Comparison of ENCODE assay signal across 8 cellular contexts in the genomic region with DNA sequence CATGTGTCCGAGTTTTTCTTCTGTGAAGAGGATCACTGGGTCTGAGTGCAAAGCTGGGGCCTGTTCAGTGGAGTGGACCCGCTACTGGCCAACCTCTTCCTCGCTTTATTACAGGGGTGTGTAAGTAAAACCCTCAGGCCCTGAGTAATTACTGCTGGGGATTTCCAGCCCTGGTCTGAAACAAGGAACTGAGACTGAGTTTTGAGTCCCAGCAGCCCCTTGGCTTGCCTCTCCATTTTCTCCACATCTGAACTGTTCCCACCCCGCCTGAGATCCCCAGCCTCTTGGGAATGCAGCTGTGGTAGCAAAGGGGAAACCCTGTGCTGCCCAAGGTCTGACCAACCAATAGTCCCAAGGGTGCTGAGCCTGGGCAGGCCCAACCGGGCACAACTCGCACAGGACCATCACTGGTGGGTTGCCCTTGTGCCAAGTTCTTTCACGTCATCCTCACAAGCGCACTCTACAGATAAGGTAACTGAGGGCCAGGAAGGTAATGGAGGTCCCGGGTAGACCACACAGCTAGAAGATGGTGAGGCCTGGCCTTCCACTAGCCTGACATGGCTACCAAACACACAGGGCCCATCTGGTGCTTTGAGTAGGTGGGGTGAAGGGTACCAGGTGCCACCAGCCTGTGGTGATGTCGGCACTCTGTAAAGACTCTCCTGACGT. TPM values are rescaled to one million over a fixed set of nuclear protein-coding genes. Genes with fewer than 3 reads are reported as not detected.
DNase-seq lines count a peak whose midpoint lies in the region; ATAC-seq and TF ChIP-seq lines count a peak whose summit lies in the region.

No MANE protein-coding gene starts in this region.

- H3K27me3 Mint-ChIP-seq in CD8-positive, alpha-beta memory T cell = peaks cover 0 to 4% of the 10 kb centered on the region in 2 donors

- no peak for DNase-seq in CD8-positive, alpha-beta memory T cell
- DNase-seq in M059J (ENCODE audit: low read depth) = peak; percentile 38
- peak in 1 of 4 donors; percentile 44 for DNase-seq in body of pancreas
- peak in 1 of 2 donors; percentile 40 for DNase-seq in trophoblast cell
- no peak for DNase-seq in pons (ENCODE audit: low spot score)
- no peak for DNase-seq in AG08396 (ENCODE audit: low spot score)

- no peak overlapping the region for H2BK120ac ChIP-seq in trophoblast cell (ENCODE audit: insufficient read depth, low read length, poor library complexity)

- H3K23ac ChIP-seq in trophoblast cell (ENCODE audit: low read length) = no peak overlapping the region

- no peak overlapping the region for H3K4me3 ChIP-seq in CD8-positive, alpha-beta memory T cell (ENCODE audit: low read length)
- H3K4me3 ChIP-seq in body of pancreas (no peak overlapping the region), trophoblast cell (ENCODE audit: low read depth, low read length) (no peak overlapping the region)

- H4K8ac ChIP-seq in trophoblast cell (ENCODE audit: low read depth, low read length) = no peak overlapping the region

- H3K4me3 Mint-ChIP-seq in CD8-positive, alpha-beta memory T cell = peak overlapping the region; percentile 43 to 84 (median 74)

- H3K4me2 ChIP-seq in trophoblast cell (ENCODE audit: low read length) = no peak overlapping the region

- peaks cover 81% of the 10 kb centered on the region for H3K4me1 ChIP-seq in CD8-positive, alpha-beta memory T cell (ENCODE audit: insufficient read depth, low read length)
- H3K4me1 ChIP-seq in body of pancreas (peaks cover 90% of the 10 kb centered on the region), trophoblast cell (ENCODE audit: control insufficient read depth in 1 of 2, insufficient read depth in 2 of 2, low read length in 2 of 2) (peaks cover 58 to 61% of the 10 kb centered on the region in 2 experiments)

- H3K27ac Mint-ChIP-seq in CD8-positive, alpha-beta memory T cell = peak overlapping the region; percentile 81 to 100 (median 97)

- H4K12ac ChIP-seq in trophoblast cell (ENCODE audit: low read depth, low read length) = no peak overlapping the region

- POLR2A ChIA-PET in CD8-positive, alpha-beta memory T cell (lab: Charles Lee) = interaction anchor here (3.0 kb wide), 1 partner anchor 41 kb away, joined by 15 read pairs; a partner anchor contains a TSS

- H2BK12ac ChIP-seq in trophoblast cell (ENCODE audit: low read length) = no peak overlapping the region

- H2AK5ac ChIP-seq in trophoblast cell (ENCODE audit: low read length) = no peak overlapping the region

- H3K14ac ChIP-seq in trophoblast cell (ENCODE audit: low read length) = no peak overlapping the region

- H3K18ac ChIP-seq in trophoblast cell (ENCODE audit: low read length) = no peak overlapping the region

- WGBS in body of pancreas, 2 donors = 77 to 86% methylated on average over 5 to 11 of the region's 11 CpGs
- no CpG with 5 or more reads among the region's 11 CpGs for WGBS in trophoblast cell (ENCODE audit: extremely low coverage, insufficient coverage, insufficient read length)

- TF ChIP-seq CTCF in body of pancreas (IDR thresholded peaks at IDR 0.05) = no peak

- peak overlapping the region; percentile 13 for H2AFZ ChIP-seq in trophoblast cell (ENCODE audit: insufficient read depth, low read length, poor library complexity)

- no peak overlapping the region for H4K91ac ChIP-seq in trophoblast cell (ENCODE audit: low read depth, low read length)

- H3K36me3 Mint-ChIP-seq in CD8-positive, alpha-beta memory T cell = peaks cover 0 to 3% (median 0%) of the 10 kb centered on the region in 3 donors

- peak in 1 of 3 donors; percentile 19 for TF ChIP-seq POLR2A in body of pancreas (IDR thresholded peaks at IDR 0.05)

- peak overlapping the region; percentile 63 for H3K27ac ChIP-seq in CD8-positive, alpha-beta memory T cell (ENCODE audit: low read depth, low read length)
- H3K27ac ChIP-seq in body of pancreas (peak overlapping the region in 3 of 4 donors; percentile 51 to 79 (median 59)), trophoblast cell (ENCODE audit: low read depth, low read length) (no peak overlapping the region)

- no peaks in the 10 kb centered on the region for H3K9me3 Mint-ChIP-seq in CD8-positive, alpha-beta memory T cell

- intact Hi-C loops in body of pancreas (cut with DNase I) = no loop called here

- peaks cover 2% of the 10 kb centered on the region for H3K79me1 ChIP-seq in trophoblast cell (ENCODE audit: low read length)

- peak overlapping the region; percentile 44 for H3K4ac ChIP-seq in trophoblast cell (ENCODE audit: low read depth, low read length)

- H3K9me3 ChIP-seq in CD8-positive, alpha-beta memory T cell (ENCODE audit: low read length) = no peaks in the 10 kb centered on the region
- H3K9me3 ChIP-seq in body of pancreas (no peaks in the 10 kb centered on the region), trophoblast cell (ENCODE audit: insufficient read depth, low read depth, low read length) (peaks cover 2% of the 10 kb centered on the region)

- H3K79me2 ChIP-seq in trophoblast cell (ENCODE audit: control insufficient read depth, insufficient read depth, low read length, poor library complexity) = peaks cover 17% of the 10 kb centered on the region

- H3K4me1 Mint-ChIP-seq in CD8-positive, alpha-beta memory T cell = peaks cover 78 to 94% (median 83%) of the 10 kb centered on the region in 3 donors

- ATAC-seq in GM19397 (IDR thresholded peaks at IDR 0.05; ENCODE audit: unreplicated experiment) (peak; percentile 31), body of pancreas (no peak), GM19455 (IDR thresholded peaks at IDR 0.05; ENCODE audit: unreplicated experiment) (no peak)

- H2BK5ac ChIP-seq in trophoblast cell (ENCODE audit: low read depth, low read length, poor library complexity) = no peak overlapping the region

- CTCF ChIA-PET in CD8-positive, alpha-beta memory T cell (lab: Charles Lee) = no interaction called here

- no peaks in the 10 kb centered on the region for H3K36me3 ChIP-seq in CD8-positive, alpha-beta memory T cell (ENCODE audit: insufficient read depth, low read length)
- H3K36me3 ChIP-seq in body of pancreas (replicated peaks in 1 of 2; ENCODE audit: insufficient read depth in 1 of 2, low read depth in 2 of 2) (no peaks in the 10 kb centered on the region), trophoblast cell (ENCODE audit: control insufficient read depth in 1 of 2, insufficient read depth in 2 of 2, low read length in 2 of 2) (no peaks in the 10 kb centered on the region)

- no peaks in the 10 kb centered on the region for H3K27me3 ChIP-seq in CD8-positive, alpha-beta memory T cell (ENCODE audit: insufficient read depth, low read length, poor library complexity, severe bottlenecking)
- H3K27me3 ChIP-seq in body of pancreas = no peaks in the 10 kb centered on the region
- H3K27me3 ChIP-seq in trophoblast cell (ENCODE audit: insufficient read depth, low read length) = no peaks in the 10 kb centered on the region

- H3K9ac ChIP-seq in trophoblast cell (ENCODE audit: low read length) = no peak overlapping the region

RNA-seq across cellular contexts. Expression of a gene that starts 13.7 kb away (rescaled TPM):
- 10 to 100 TPM; 41.9 to 43.8 TPM for total RNA-seq in CD8-positive, alpha-beta memory T cell
- polyA plus RNA-seq in CD8-positive, alpha-beta memory T cell = 30.6 TPM
- total RNA-seq in M059J (2014; rRNA removed; shearing (Covaris generic)) = 35.7 and 43.5 TPM in 2 replicates
- total RNA-seq in body of pancreas = 10 to 100 TPM; 27.0 to 66.3 TPM
- 101 TPM in 2 replicates for polyA plus RNA-seq in trophoblast cell (2013)

RNA-seq across cellular contexts. Expression of a gene that starts 42.1 kb away (rescaled TPM):
- total RNA-seq in CD8-positive, alpha-beta memory T cell = 10 to 100 TPM; 14.7 to 17.1 TPM
- polyA plus RNA-seq in CD8-positive, alpha-beta memory T cell = 3.1 TPM
- total RNA-seq in M059J (2014; rRNA removed; shearing (Covaris generic)) = 4.0 and 9.2 TPM in 2 replicates
- 1 to 10 TPM; 4.9 to 8.2 TPM for total RNA-seq in body of pancreas
- polyA plus RNA-seq in trophoblast cell (2013) = 10.5 and 11.2 TPM in 2 replicates

RNA-seq across cellular contexts. Expression of a gene that starts 43.7 kb away (rescaled TPM):
- total RNA-seq in CD8-positive, alpha-beta memory T cell = 10 to 100 TPM; 73.1 to 74.2 TPM
- polyA plus RNA-seq in CD8-positive, alpha-beta memory T cell = 20.3 TPM
- 4.5 and 7.5 TPM in 2 replicates for total RNA-seq in M059J (2014; rRNA removed; shearing (Covaris generic))
- total RNA-seq in body of pancreas = 10 to 100 TPM in 1 of 2 donors, 1 to 10 TPM in 1; 8.6 to 34.9 TPM
- polyA plus RNA-seq in trophoblast cell (2013) = 48.8 and 49.6 TPM in 2 replicates
